In the genomic region with DNA sequence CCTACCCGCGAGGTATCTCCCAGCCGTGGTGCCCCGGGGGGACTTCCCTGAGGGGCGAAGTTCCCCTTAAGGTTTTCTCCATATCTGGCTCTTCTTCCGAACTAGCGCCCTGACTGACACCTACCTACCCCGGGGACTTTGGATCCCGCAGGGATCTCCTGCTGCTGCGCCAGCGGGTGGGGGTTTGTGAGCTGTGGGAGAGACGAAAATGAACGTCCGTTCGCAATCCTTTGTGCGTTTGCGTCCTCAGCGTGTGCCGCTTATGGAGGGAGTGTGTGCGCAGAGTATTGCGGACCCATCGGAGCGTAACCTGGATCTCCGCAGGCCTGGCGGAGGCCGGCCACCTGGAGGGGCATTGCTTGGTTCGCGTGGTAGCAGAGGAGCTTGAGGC, we compare ENCODE assay signal across 8 cellular contexts. TPM values are rescaled to one million over a fixed set of nuclear protein-coding genes. Genes with fewer than 3 reads are reported as not detected.
DNase-seq lines count a peak whose midpoint lies in the region; ATAC-seq and TF ChIP-seq lines count a peak whose summit lies in the region.

No MANE protein-coding gene starts in this region.

- H4K20me1 ChIP-seq in OCI-LY3 (ENCODE audit: insufficient read depth, low read length): peaks cover 7% of the 10 kb centered on the region; the same call in 1 of the 2 replicates

- H3K79me2 ChIP-seq in OCI-LY3 (ENCODE audit: low read length): peaks cover 47% of the 10 kb centered on the region

- H3K27ac ChIP-seq in OCI-LY3 (ENCODE audit: low read length) (peak overlapping the region; percentile 55), body of pancreas (peak overlapping the region; percentile 72 to 92 (median 80)), skin epidermis (peak overlapping the region; percentile 23 to 98 (median 89))

- CTCF ChIA-PET in AG04449 (lab: Yijun Ruan, JAX): interaction anchor here (2.1 to 2.3 kb wide), 2 partner anchors 17 to 24 kb away, joined by 5 to 10 read pairs; no protein-coding TSS in a partner anchor

- H3K9ac ChIP-seq in OCI-LY3 (ENCODE audit: low read length): peak overlapping the region; percentile 75

- H3K27me3 ChIP-seq in OCI-LY3 (ENCODE audit: low read depth, low read length) (no peaks in the 10 kb centered on the region), body of pancreas (no peaks in the 10 kb centered on the region)

- peak; percentile 39 for ATAC-seq in GM18505 (IDR thresholded peaks at IDR 0.05; ENCODE audit: unreplicated experiment)
- peak; percentile 42 for ATAC-seq in HG03196 (IDR thresholded peaks at IDR 0.05; ENCODE audit: unreplicated experiment)
- peak; percentile 39 for ATAC-seq in body of pancreas

- H3K9me3 ChIP-seq in OCI-LY3 (ENCODE audit: insufficient read depth, low read length) (no peaks in the 10 kb centered on the region), body of pancreas (no peaks in the 10 kb centered on the region)

- WGBS in body of pancreas, 2 donors: 0% methylated on average over 18 to 27 of the region's 28 CpGs

- H2AFZ ChIP-seq in OCI-LY3 (ENCODE audit: low read depth, low read length): peak overlapping the region; percentile 42; the same call in 1 of the 2 replicates

- intact Hi-C loops in body of pancreas (cut with DNase I): no loop called here

- H3K4me1 ChIP-seq in OCI-LY3 (ENCODE audit: low read length) (peaks cover 11% of the 10 kb centered on the region), body of pancreas (peaks cover 26% of the 10 kb centered on the region)

- peak overlapping the region; percentile 92 for H3K4me2 ChIP-seq in OCI-LY3 (ENCODE audit: low read length)

- TF ChIP-seq CTCF in AG04449 (IDR thresholded peaks at IDR 0.05; ENCODE audit: insufficient read depth, low read length, missing control alignments) (no peak), OCI-LY3 (IDR thresholded peaks at IDR 0.05; ENCODE audit: low read depth, low read length) (no peak), body of pancreas (IDR thresholded peaks at IDR 0.05) (peak in 1 of 7 experiments; percentile 10)

- POLR2A ChIA-PET in AG04449 (lab: Yijun Ruan, JAX): interaction anchor here (0.6 to 1.0 kb wide), 2 partner anchors 13 to 64 kb away, joined by 3 read pairs; no protein-coding TSS in a partner anchor

- no peak for TF ChIP-seq POLR2A in GM18505 (IDR thresholded peaks at IDR 0.05; ENCODE audit: borderline replicate concordance, extremely low read depth, insufficient read depth, insufficient read length)
- TF ChIP-seq POLR2A in body of pancreas (IDR thresholded peaks at IDR 0.05): no peak

- H3K36me3 ChIP-seq in OCI-LY3 (replicated peaks; ENCODE audit: low read depth, low read length) (peaks cover 18% of the 10 kb centered on the region), body of pancreas (replicated peaks in 1 of 2; ENCODE audit: insufficient read depth in 1 of 2, low read depth in 2 of 2) (no peaks in the 10 kb centered on the region)

- DNase-seq in AG04449 (ENCODE audit: low read depth, low spot score): no peak
- DNase-seq in body of pancreas: peak; percentile 24 to 54 (median 31)
- DNase-seq in iPS-NIHi11 (ENCODE audit: low spot score): peak; percentile 39
- no peak for DNase-seq in retina

- H3K4me3 ChIP-seq in AG04449 (ENCODE audit: low read depth, low read length) (peak overlapping the region; percentile 99), OCI-LY3 (ENCODE audit: low read length) (peak overlapping the region; percentile 97), body of pancreas (peak overlapping the region; percentile 69 to 100), skin epidermis (peak overlapping the region; percentile 63 to 99 (median 84))

RNA-seq across cellular contexts. Expression of a gene that starts 0.6 kb away (rescaled TPM):
- 10 to 100 TPM; 13.5 to 23.9 TPM for total RNA-seq in body of pancreas

Comparison
In these comparisons a context has a peak if more than half of its experiments do, and no peak if none do; other contexts are left out.
1. DNase-seq: peak in body of pancreas (4 of 4) and iPS-NIHi11 (single experiment); none in AG04449 (single experiment) and retina (single experiment).
2. Peak in every context shown above with its lines, with median percentiles within 50 percentile points of each other: H3K4me3 ChIP-seq, ATAC-seq and H3K27ac ChIP-seq.